ENCODE assay signal across 1 cellular context in genomic region chr15:100056411-100057072, GRCh38.
TF ChIP-seq lines count a peak whose summit lies in the region.

No MANE protein-coding gene starts in this region.

TF ChIP-seq in HEK293, 187 proteins besides CTCF, POLR2A, EP300 and RAD21 (continued from another document):
- no peak for TF ChIP-seq ZNF692 (tag by site-specific recombination; IDR thresholded peaks at IDR 0.05)
